In genomic region chr10:47438857-47439474, GRCh38 we compare ENCODE assay signal across 8 cellular contexts. TPM values are rescaled to one million over a fixed set of nuclear protein-coding genes. Genes with fewer than 3 reads are reported as not detected.
DNase-seq lines count a peak whose midpoint lies in the region; ATAC-seq and TF ChIP-seq lines count a peak whose summit lies in the region.

No MANE protein-coding gene starts in this region.

- no peaks in the 10 kb centered on the region for H4K20me1 ChIP-seq in neural progenitor cell (ENCODE audit: low read depth)

- H3K27ac ChIP-seq in endodermal cell (ENCODE audit: low read depth, low read length) (no peak overlapping the region), neural progenitor cell (no peak overlapping the region)

- no peak overlapping the region for H3K4me3 ChIP-seq in endodermal cell (ENCODE audit: low read length)
- H3K4me3 ChIP-seq in neural progenitor cell: no peak overlapping the region

- H3K4me3 Mint-ChIP-seq in endodermal cell (no peak overlapping the region), neural progenitor cell (no peak overlapping the region)
- H3K4me3 Mint-ChIP-seq in activated CD4-positive, alpha-beta T cell treated with anti-CD3 and anti-CD28 coated beads, Interleukin-2, amount 10 ng/mL, durations not matched to agents 7 days and 5 days: no peak overlapping the region

- H3K9me3 ChIP-seq in endodermal cell (ENCODE audit: control insufficient read depth, low read length) (no peaks in the 10 kb centered on the region), neural progenitor cell (ENCODE audit: low read depth) (no peaks in the 10 kb centered on the region)

- CTCF ChIA-PET in activated CD4-positive, alpha-beta T cell treated with anti-CD3 and anti-CD28 coated beads, Interleukin-2, amount 10 ng/mL, durations not matched to agents 7 days and 5 days (lab: Charles Lee): interaction anchor here (0.8 kb wide), 1 partner anchor 9 kb away, joined by 3 read pairs; no protein-coding TSS in a partner anchor

- H3K9me3 Mint-ChIP-seq in endodermal cell: peaks cover 8% of the 10 kb centered on the region
- peaks cover 9% of the 10 kb centered on the region for H3K9me3 Mint-ChIP-seq in neural progenitor cell
- H3K9me3 Mint-ChIP-seq in activated CD4-positive, alpha-beta T cell treated with anti-CD3 and anti-CD28 coated beads, Interleukin-2, amount 10 ng/mL, durations not matched to agents 7 days and 5 days: peaks cover 2% of the 10 kb centered on the region

- H3F3A ChIP-seq in neural progenitor cell (ENCODE audit: low read depth): no peaks in the 10 kb centered on the region

- no peak for ATAC-seq in GM21825 (IDR thresholded peaks at IDR 0.05; ENCODE audit: unreplicated experiment)

- H3K27ac Mint-ChIP-seq in endodermal cell (no peak overlapping the region), neural progenitor cell (no peak overlapping the region)
- no peak overlapping the region for H3K27ac Mint-ChIP-seq in activated CD4-positive, alpha-beta T cell treated with anti-CD3 and anti-CD28 coated beads, Interleukin-2, amount 10 ng/mL, durations not matched to agents 7 days and 5 days

- H3K27me3 Mint-ChIP-seq in endodermal cell (ENCODE audit: insufficient read depth) (peaks cover 12% of the 10 kb centered on the region), neural progenitor cell (ENCODE audit: insufficient read depth, low read depth) (peaks cover 2% of the 10 kb centered on the region)
- H3K27me3 Mint-ChIP-seq in activated CD4-positive, alpha-beta T cell treated with anti-CD3 and anti-CD28 coated beads, Interleukin-2, amount 10 ng/mL, durations not matched to agents 7 days and 5 days: peaks cover 36% of the 10 kb centered on the region

- no peaks in the 10 kb centered on the region for H3K27me3 ChIP-seq in endodermal cell (ENCODE audit: control insufficient read depth, insufficient read depth, low read length, poor library complexity, severe bottlenecking)
- H3K27me3 ChIP-seq in neural progenitor cell: no peaks in the 10 kb centered on the region

- POLR2A ChIA-PET in activated CD4-positive, alpha-beta T cell treated with anti-CD3 and anti-CD28 coated beads, Interleukin-2, amount 10 ng/mL, durations not matched to agents 7 days and 5 days (lab: Charles Lee): no interaction called here

- WGBS in endodermal cell (ENCODE audit: insufficient coverage in 1 of 2, insufficient read length in 1 of 2), 2 experiments: 55 to 63% methylated on average over 6 of the region's 6 CpGs

- H3K36me3 Mint-ChIP-seq in endodermal cell (ENCODE audit: low read depth) (no peaks in the 10 kb centered on the region), neural progenitor cell (no peaks in the 10 kb centered on the region)
- H3K36me3 Mint-ChIP-seq in activated CD4-positive, alpha-beta T cell treated with anti-CD3 and anti-CD28 coated beads, Interleukin-2, amount 10 ng/mL, durations not matched to agents 7 days and 5 days (ENCODE audit: low read depth): no peaks in the 10 kb centered on the region

- H2AFZ ChIP-seq in neural progenitor cell (replicated peaks): no peak overlapping the region

- H3K4me1 ChIP-seq in endodermal cell (ENCODE audit: control insufficient read depth, insufficient read depth, low read length): no peaks in the 10 kb centered on the region
- no peaks in the 10 kb centered on the region for H3K4me1 ChIP-seq in neural progenitor cell

- H3K4me1 Mint-ChIP-seq in endodermal cell (peaks cover 2% of the 10 kb centered on the region), neural progenitor cell (no peaks in the 10 kb centered on the region)
- no peaks in the 10 kb centered on the region for H3K4me1 Mint-ChIP-seq in activated CD4-positive, alpha-beta T cell treated with anti-CD3 and anti-CD28 coated beads, Interleukin-2, amount 10 ng/mL, durations not matched to agents 7 days and 5 days

- H3K79me2 ChIP-seq in neural progenitor cell (ENCODE audit: low read depth): no peaks in the 10 kb centered on the region

- H3K36me3 ChIP-seq in endodermal cell (ENCODE audit: control insufficient read depth, insufficient read depth, low read length): no peaks in the 10 kb centered on the region
- no peaks in the 10 kb centered on the region for H3K36me3 ChIP-seq in neural progenitor cell

- H3K4me2 ChIP-seq in neural progenitor cell: peak overlapping the region; percentile 19

- DNase-seq in SKM-1 treated with dmso at 0.1 percent for 144 hours (lab: John Stamatoyannopoulos, UW; ENCODE audit: unreplicated experiment) (peak; percentile 24), SKM-1 (lab: John Stamatoyannopoulos, UW; ENCODE audit: unreplicated experiment) (no peak), NCI-H774 (lab: John Stamatoyannopoulos, UW) (peak; percentile 52), endodermal cell (peak; percentile 84), neural progenitor cell (ENCODE audit: low spot score) (peak; percentile 87)
- DNase-seq in stimulated activated naive CD4-positive, alpha-beta T cell treated with Interleukin-2 at 50 U/mL for 16 hours (lab: John Stamatoyannopoulos, UW): no peak
- no peak for DNase-seq in activated CD4-positive, alpha-beta T cell treated with anti-CD3 and anti-CD28 coated beads, Interleukin-2, amount 10 ng/mL, durations not matched to agents 7 days and 5 days

- H3K9ac ChIP-seq in endodermal cell (ENCODE audit: extremely low read depth, low read length, poor library complexity, severe bottlenecking) (no peak overlapping the region), neural progenitor cell (no peak overlapping the region)

- TF ChIP-seq CTCF in endodermal cell (conservative IDR thresholded peaks at IDR 0.05) (peak; percentile 80), neural progenitor cell (IDR thresholded peaks at IDR 0.05) (peak; percentile 61)

RNA-seq across cellular contexts. Expression of gene ANXA8, which starts 44.9 kb away (rescaled TPM):
- total RNA-seq in endodermal cell (under 1 TPM; 0.33 to 0.37 TPM), neural progenitor cell (ENCODE audit: low replicate concordance) (not detected in 2 replicates)
- polyA plus RNA-seq in endodermal cell (2013, experiment 1 of 2): not detected
- polyA plus RNA-seq in endodermal cell (2013, experiment 2 of 2): not detected
- total RNA-seq in activated CD4-positive, alpha-beta T cell treated with anti-CD3 and anti-CD28 coated beads, Interleukin-2, amount 10 ng/mL, durations not matched to agents 7 days and 5 days: under 1 TPM; 0.17 to 0.30 TPM

RNA-seq across cellular contexts. Expression of gene FAM25G, which starts 52.5 kb away (rescaled TPM):
- total RNA-seq in endodermal cell: not detected
- polyA plus RNA-seq in endodermal cell (2013, experiment 1 of 2): not detected
- polyA plus RNA-seq in endodermal cell (2013, experiment 2 of 2): not detected
- total RNA-seq in neural progenitor cell (ENCODE audit: low replicate concordance): not detected in 2 replicates
- not detected for total RNA-seq in activated CD4-positive, alpha-beta T cell treated with anti-CD3 and anti-CD28 coated beads, Interleukin-2, amount 10 ng/mL, durations not matched to agents 7 days and 5 days

RNA-seq across cellular contexts. Expression of gene ZNF488, which starts 54.9 kb away (rescaled TPM):
- total RNA-seq in endodermal cell (1 to 10 TPM in 1 of 2 donors, under 1 TPM in 1; 0.53 to 1.2 TPM), neural progenitor cell (ENCODE audit: low replicate concordance) (not detected in 2 replicates)
- 1.1 TPM for polyA plus RNA-seq in endodermal cell (2013, experiment 1 of 2)
- 0.95 TPM for polyA plus RNA-seq in endodermal cell (2013, experiment 2 of 2)
- under 1 TPM in 1 of 2 experiments, not detected in 1; 0.05 TPM for total RNA-seq in activated CD4-positive, alpha-beta T cell treated with anti-CD3 and anti-CD28 coated beads, Interleukin-2, amount 10 ng/mL, durations not matched to agents 7 days and 5 days

Comparison
In these comparisons a context has a peak if more than half of its experiments do, and no peak if none do; other contexts are left out.
1. DNase-seq: peak in SKM-1 treated with dmso at 0.1 percent for 144 hours (single experiment), NCI-H774 (single experiment), endodermal cell (single experiment) and neural progenitor cell (single experiment); none in SKM-1 (single experiment), stimulated activated naive CD4-positive, alpha-beta T cell treated with Interleukin-2 at 50 U/mL for 16 hours (single experiment) and activated CD4-positive, alpha-beta T cell treated with anti-CD3 and anti-CD28 coated beads, Interleukin-2, amount 10 ng/mL, durations not matched to agents 7 days and 5 days (single experiment).